19 cellular contexts compared by ENCODE assay signal in genomic region chr4:37073226-37073840, GRCh38.
DNase-seq lines count a peak whose midpoint lies in the region; ATAC-seq and TF ChIP-seq lines count a peak whose summit lies in the region.
"Had no signal": no experiment of that assay in that cellular context is flagged by ENCODE, and none has a peak within 500 bp of the region (broad histone marks: within the 10 kb centered on the region; RNA-seq: fewer than 3 reads in every experiment).

No MANE protein-coding gene starts in this region.

- H3K36me3 ChIP-seq in DND-41 (ENCODE audit: insufficient read depth, low read length) (no peaks in the 10 kb centered on the region), SJCRH30 (no peaks in the 10 kb centered on the region)
- H3K36me3 ChIP-seq: heart left ventricle, neutrophil, Peyer's patch had no signal

- H3K4me3 ChIP-seq in DND-41 (ENCODE audit: low read depth in 1 of 2, low read length in 2 of 2) = no peak overlapping the region
- H3K4me3 ChIP-seq in SJCRH30 = peak overlapping the region; percentile 42
- H3K4me3 ChIP-seq: heart left ventricle, Peyer's patch had no signal

- peak overlapping the region; percentile 59 for H2AFZ ChIP-seq in DND-41 (ENCODE audit: low read depth, low read length)

- no peaks in the 10 kb centered on the region for H3K9me3 Mint-ChIP-seq in activated CD4-positive, alpha-beta T cell treated with anti-CD3 and anti-CD28 coated beads, Interleukin-2, amount 10 ng/mL, durations not matched to agents 24 days and 14 days
- H3K9me3 Mint-ChIP-seq: CD4-positive, alpha-beta T cell had no signal

- H3K9me3 ChIP-seq in DND-41 (ENCODE audit: insufficient read depth, low read length, severe bottlenecking) (no peaks in the 10 kb centered on the region), SJCRH30 (replicated peaks) (no peaks in the 10 kb centered on the region)
- H3K9me3 ChIP-seq: neutrophil, Peyer's patch had no signal

- H3K27me3 Mint-ChIP-seq in activated CD4-positive, alpha-beta T cell treated with anti-CD3 and anti-CD28 coated beads, Interleukin-2, amount 10 ng/mL, durations not matched to agents 24 days and 14 days = no peaks in the 10 kb centered on the region
- H3K27me3 Mint-ChIP-seq: CD4-positive, alpha-beta T cell; IgD-negative memory B cell had no signal

- no peak overlapping the region for H3K4me3 Mint-ChIP-seq in activated CD4-positive, alpha-beta T cell treated with anti-CD3 and anti-CD28 coated beads, Interleukin-2, amount 10 ng/mL, durations not matched to agents 24 days and 14 days
- H3K4me3 Mint-ChIP-seq: CD4-positive, alpha-beta T cell; IgD-negative memory B cell had no signal

- no peaks in the 10 kb centered on the region for H3K4me1 ChIP-seq in DND-41 (ENCODE audit: insufficient read depth, low read length)
- H3K4me1 ChIP-seq in SJCRH30 = no peaks in the 10 kb centered on the region
- H3K4me1 ChIP-seq: heart left ventricle, Peyer's patch had no signal

- peak; percentile 60 for DNase-seq in A172 (ENCODE audit: low spot score)
- peak; percentile 33 for DNase-seq in DND-41
- DNase-seq in M059J (ENCODE audit: low read depth) = peak; percentile 72
- peak; percentile 14 to 55 for DNase-seq in SJCRH30
- DNase-seq in activated CD4-positive, alpha-beta T cell treated with anti-CD3 and anti-CD28 coated beads, Interleukin-2, amount 10 ng/mL, durations not matched to agents 24 days and 14 days = no peak
- no peak for DNase-seq in activated CD8-positive, alpha-beta memory T cell treated with anti-CD3 and anti-CD28 coated beads for 24 hours
- no peak for DNase-seq in kidney tubule cell (ENCODE audit: low spot score)
- DNase-seq: activated CD4-positive, alpha-beta T cell treated with anti-CD3 and anti-CD28 coated beads for 48 hours; activated CD8-positive, alpha-beta memory T cell treated with anti-CD3 and anti-CD28 coated beads, Interleukin-2, amount 50 U/mL, for 4 hours; activated effector memory CD4-positive, alpha-beta T cell treated with anti-CD3 and anti-CD28 coated beads, Interleukin-2, amount 50 U/mL, for 16 hours; CD4-positive, alpha-beta T cell; cortex of kidney; H7; heart left ventricle; NCI-H748 treated with DMSO at 0.1 percent for 48 hours; Peyer's patch had no signal

- no peaks in the 10 kb centered on the region for H3K4me1 Mint-ChIP-seq in activated CD4-positive, alpha-beta T cell treated with anti-CD3 and anti-CD28 coated beads, Interleukin-2, amount 10 ng/mL, durations not matched to agents 24 days and 14 days

- intact Hi-C loops in activated CD4-positive, alpha-beta T cell treated with anti-CD3 and anti-CD28 coated beads, Interleukin-2, amount 10 ng/mL, durations not matched to agents 24 days and 14 days (cut with micrococcal nuclease) = no loop called here

- H3K4me2 ChIP-seq in DND-41 (ENCODE audit: insufficient read depth, low read length) = no peak overlapping the region

- H3K27ac ChIP-seq in DND-41 (ENCODE audit: low read length) (no peak overlapping the region), SJCRH30 (no peak overlapping the region)
- H3K27ac ChIP-seq: heart left ventricle, neutrophil, Peyer's patch had no signal

- H3K79me2 ChIP-seq in DND-41 (ENCODE audit: insufficient read depth, low read length) = no peaks in the 10 kb centered on the region

- ATAC-seq in DND-41 (ENCODE audit: insufficient read depth, low read depth) = peak; percentile 89
- no peak for ATAC-seq in HG03342 (IDR thresholded peaks at IDR 0.05; ENCODE audit: unreplicated experiment)
- ATAC-seq: heart left ventricle had no signal

- no peak for TF ChIP-seq CTCF in DND-41 (IDR thresholded peaks at IDR 0.05; ENCODE audit: borderline replicate concordance, extremely low read depth, low read length, poor library complexity, severe bottlenecking)

- no peak overlapping the region for H3K27ac Mint-ChIP-seq in activated CD4-positive, alpha-beta T cell treated with anti-CD3 and anti-CD28 coated beads, Interleukin-2, amount 10 ng/mL, durations not matched to agents 24 days and 14 days
- H3K27ac Mint-ChIP-seq: CD4-positive, alpha-beta T cell had no signal

- H3K27me3 ChIP-seq in DND-41 (ENCODE audit: insufficient read depth, low read length, poor library complexity) = no peaks in the 10 kb centered on the region
- H3K27me3 ChIP-seq in SJCRH30 = no peaks in the 10 kb centered on the region
- H3K27me3 ChIP-seq: heart left ventricle, neutrophil, Peyer's patch had no signal

- H3K36me3 Mint-ChIP-seq in activated CD4-positive, alpha-beta T cell treated with anti-CD3 and anti-CD28 coated beads, Interleukin-2, amount 10 ng/mL, durations not matched to agents 24 days and 14 days (ENCODE audit: low read depth) = no peaks in the 10 kb centered on the region
- H3K36me3 Mint-ChIP-seq: IgD-negative memory B cell had no signal

- H3K9ac ChIP-seq in DND-41 (ENCODE audit: low read depth, low read length) = no peak overlapping the region

- no peaks in the 10 kb centered on the region for H4K20me1 ChIP-seq in DND-41 (ENCODE audit: insufficient read depth, low read length)

Comparison
In these comparisons a context has a peak if more than half of its experiments do, and no peak if none do; other contexts are left out.
1. DNase-seq: peak in A172 (single experiment), DND-41 (single experiment), M059J (single experiment) and SJCRH30 (2 of 2); none in activated CD4-positive, alpha-beta T cell treated with anti-CD3 and anti-CD28 coated beads, Interleukin-2, amount 10 ng/mL, durations not matched to agents 24 days and 14 days (single experiment), activated CD8-positive, alpha-beta memory T cell treated with anti-CD3 and anti-CD28 coated beads for 24 hours (single experiment) and kidney tubule cell (single experiment).